ENCODE assay signal across 20 cellular contexts in the genomic region with DNA sequence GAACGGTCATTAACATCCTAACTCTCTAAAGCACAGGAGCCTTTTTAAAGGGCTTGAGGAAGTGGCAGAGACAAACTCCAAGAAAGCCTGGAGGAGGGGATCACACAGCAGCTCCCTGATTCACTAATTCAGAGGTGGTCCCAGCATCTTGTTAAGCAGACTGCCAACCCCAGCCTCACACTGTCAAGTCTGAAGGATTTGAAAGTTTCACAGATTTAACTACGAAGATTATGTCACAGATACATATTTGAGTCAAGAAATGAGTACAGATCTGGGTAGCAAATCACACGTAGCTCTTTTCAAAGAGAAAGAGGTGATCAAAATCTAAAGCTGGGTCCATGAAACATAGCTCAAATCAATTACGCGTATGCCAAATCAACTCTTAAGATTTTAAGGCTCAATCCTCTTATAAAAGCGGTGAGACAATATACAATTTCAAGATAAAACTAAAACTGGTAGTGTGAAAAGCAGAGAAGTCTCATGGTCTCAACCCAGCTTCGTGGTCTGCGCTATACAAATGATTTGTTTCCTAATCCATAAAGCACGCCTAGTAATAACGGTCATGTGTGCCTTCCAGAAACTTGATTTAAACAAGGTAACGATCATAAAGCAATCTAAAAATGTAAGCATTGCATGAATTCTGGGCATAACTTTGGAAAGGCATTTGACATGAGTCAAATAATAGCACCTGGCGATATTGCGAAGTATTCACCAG.
DNase-seq lines count a peak whose midpoint lies in the region; TF ChIP-seq lines count a peak whose summit lies in the region.
"Had no signal": no experiment of that assay in that cellular context is flagged by ENCODE, and none has a peak within 500 bp of the region (broad histone marks: within the 10 kb centered on the region; RNA-seq: fewer than 3 reads in every experiment).

No MANE protein-coding gene starts in this region.

- WGBS in tibial nerve, 2 donors: 81 to 85% methylated on average over 13 of the region's 13 CpGs

- intact Hi-C loops in OCI-LY7 (cut with micrococcal nuclease; ENCODE audit: unreplicated experiment): no loop called here

- no peaks in the 10 kb centered on the region for H3K27me3 ChIP-seq in subcutaneous abdominal adipose tissue (ENCODE audit: control insufficient read depth in 5 of 5, insufficient read depth in 4 of 5, low read length in 5 of 5)
- H3K27me3 ChIP-seq in tibial nerve: no peaks in the 10 kb centered on the region
- H3K27me3 ChIP-seq: cardiac muscle cell, foreskin keratinocyte, right lobe of liver had no signal

- no peaks in the 10 kb centered on the region for H3K9me2 ChIP-seq in OCI-LY7 (ENCODE audit: insufficient read depth, low read length)

- no peak for TF ChIP-seq EP300 in tibial nerve (IDR thresholded peaks at IDR 0.05)

- H3K27me3 Mint-ChIP-seq in activated naive CD4-positive, alpha-beta T cell treated with anti-CD3 and anti-CD28 coated beads, Interleukin-2, amount 50 U/mL, for 24 hours: no peaks in the 10 kb centered on the region
- H3K27me3 Mint-ChIP-seq in immature natural killer cell (ENCODE audit: low read depth in 3 of 3): peaks cover 33 to 81% (median 61%) of the 10 kb centered on the region in 3 donors
- H3K27me3 Mint-ChIP-seq: stimulated activated naive B cell treated with anti-CD40 and anti-IgM and Interleukin-4, amounts not matched to agents 10 μg/mL and 1 μg/mL and 100 μg/mL, for 72 hours had no signal

- no peak overlapping the region for H3K9ac ChIP-seq in subcutaneous abdominal adipose tissue (ENCODE audit: low read length in 5 of 5)
- H3K9ac ChIP-seq: parathyroid adenoma had no signal

- no peak for DNase-seq in activated naive CD4-positive, alpha-beta T cell (lab: John Stamatoyannopoulos, UW)
- no peak for DNase-seq in OCI-LY7 (ENCODE audit: low spot score)
- peak; percentile 10 to 34 (median 12) for DNase-seq in immature natural killer cell
- no peak for DNase-seq in GM19240 (ENCODE audit: insufficient read length, low spot score)
- DNase-seq in tibial nerve (ENCODE audit: low spot score in 2 of 2): no peak
- DNase-seq in NCI-H526 (lab: John Stamatoyannopoulos, UW): no peak
- DNase-seq: activated CD4-positive, alpha-beta T cell treated with anti-CD3 and anti-CD28 coated beads, Interleukin-2, amount 50 U/mL, for 4 hours; DMS79; foreskin keratinocyte; NCI-H1436; PC-9; right lobe of liver; SHP77 treated with DMSO at 0.1 percent for 48 hours; stimulated activated naive B cell treated with anti-CD40 and anti-IgM and Interleukin-4, amounts not matched to agents 10 μg/mL and 1 μg/mL and 100 μg/mL, for 72 hours had no signal

- peaks cover 98% of the 10 kb centered on the region for H3K79me2 ChIP-seq in OCI-LY7 (ENCODE audit: insufficient read depth, low read depth, low read length)

- peak overlapping the region; percentile 56 for H3K27ac Mint-ChIP-seq in activated naive CD4-positive, alpha-beta T cell treated with anti-CD3 and anti-CD28 coated beads, Interleukin-2, amount 50 U/mL, for 24 hours
- H3K27ac Mint-ChIP-seq in immature natural killer cell: peak overlapping the region in 4 of 6 donors; percentile 12 to 61 (median 48)
- H3K27ac Mint-ChIP-seq: activated T-helper 2 cell treated with anti-CD3 and anti-CD28 coated beads, Interferon-gamma antibody, Interleukin-2, Interleukin-4, amounts not matched to agents 10 μg/mL and 5 μg/mL and 100 μg/mL, durations not matched to agents 14 hours and 24 hours and 36 hours; nephron had no signal

- peaks cover 89% of the 10 kb centered on the region for H3K4me1 Mint-ChIP-seq in activated naive CD4-positive, alpha-beta T cell treated with anti-CD3 and anti-CD28 coated beads, Interleukin-2, amount 50 U/mL, for 24 hours
- peaks cover 89 to 94% of the 10 kb centered on the region in 2 donors for H3K4me1 Mint-ChIP-seq in immature natural killer cell
- H3K4me1 Mint-ChIP-seq: nephron had no signal

- H3K9me3 ChIP-seq in OCI-LY7 (ENCODE audit: low read length) (no peaks in the 10 kb centered on the region), subcutaneous abdominal adipose tissue (ENCODE audit: control insufficient read depth in 5 of 5, low read length in 5 of 5) (no peaks in the 10 kb centered on the region), tibial nerve (no peaks in the 10 kb centered on the region)
- H3K9me3 ChIP-seq: right lobe of liver had no signal

- H3K4me1 ChIP-seq in OCI-LY7 (ENCODE audit: insufficient read depth, low read length, poor library complexity, severe bottlenecking) (peaks cover 24% of the 10 kb centered on the region), subcutaneous abdominal adipose tissue (ENCODE audit: control insufficient read depth in 5 of 5, insufficient read depth in 5 of 5, low read length in 5 of 5) (peaks cover 0 to 56% (median 28%) of the 10 kb centered on the region in 5 donors), tibial nerve (peaks cover 0 to 94% (median 63%) of the 10 kb centered on the region in 4 donors)
- H3K4me1 ChIP-seq: foreskin keratinocyte had no signal

- H3K4me3 ChIP-seq in OCI-LY7 (ENCODE audit: low read depth, low read length, poor library complexity, severe bottlenecking) (no peak overlapping the region), subcutaneous abdominal adipose tissue (ENCODE audit: low read depth in 1 of 5, low read length in 5 of 5) (no peak overlapping the region), tibial nerve (no peak overlapping the region)
- H3K4me3 ChIP-seq: cardiac muscle cell, PC-9, right lobe of liver had no signal

- TF ChIP-seq POLR2A in tibial nerve (IDR thresholded peaks at IDR 0.05): no peak

- CTCF ChIA-PET in OCI-LY7 (lab: Charles Lee; ENCODE audit: unreplicated experiment): no interaction called here

- H3K27ac ChIP-seq in OCI-LY7 (ENCODE audit: low read depth, low read length, poor library complexity, severe bottlenecking) (no peak overlapping the region), subcutaneous abdominal adipose tissue (ENCODE audit: low read depth, low read length) (peak overlapping the region; percentile 11), tibial nerve (peak overlapping the region in 2 of 4 donors; percentile 25 to 52)
- H3K27ac ChIP-seq: cardiac muscle cell, foreskin keratinocyte, parathyroid adenoma, PC-9, right lobe of liver had no signal

- H3K9me3 Mint-ChIP-seq in activated naive CD4-positive, alpha-beta T cell treated with anti-CD3 and anti-CD28 coated beads, Interleukin-2, amount 50 U/mL, for 24 hours: no peaks in the 10 kb centered on the region
- H3K9me3 Mint-ChIP-seq in immature natural killer cell: no peaks in the 10 kb centered on the region
- H3K9me3 Mint-ChIP-seq: activated T-helper 2 cell treated with anti-CD3 and anti-CD28 coated beads, Interferon-gamma antibody, Interleukin-2, Interleukin-4, amounts not matched to agents 10 μg/mL and 5 μg/mL and 100 μg/mL, durations not matched to agents 14 hours and 24 hours and 36 hours; nephron; stimulated activated naive B cell treated with anti-CD40 and anti-IgM and Interleukin-4, amounts not matched to agents 10 μg/mL and 1 μg/mL and 100 μg/mL, for 72 hours had no signal

- H2AFZ ChIP-seq in OCI-LY7 (ENCODE audit: low read length): no peak overlapping the region
- H2AFZ ChIP-seq: parathyroid adenoma, PC-9 had no signal

- peaks cover 67% of the 10 kb centered on the region for H3K36me3 ChIP-seq in OCI-LY7 (ENCODE audit: insufficient read depth, low read length)
- peaks cover 3 to 21% (median 14%) of the 10 kb centered on the region in 5 donors for H3K36me3 ChIP-seq in subcutaneous abdominal adipose tissue (ENCODE audit: control insufficient read depth in 5 of 5, insufficient read depth in 5 of 5, low read length in 5 of 5)
- H3K36me3 ChIP-seq in tibial nerve: peaks cover 0 to 35% (median 7%) of the 10 kb centered on the region in 3 donors
- H3K36me3 ChIP-seq: cardiac muscle cell, right lobe of liver had no signal

- H3K4me3 Mint-ChIP-seq in activated naive CD4-positive, alpha-beta T cell treated with anti-CD3 and anti-CD28 coated beads, Interleukin-2, amount 50 U/mL, for 24 hours: no peak overlapping the region
- H3K4me3 Mint-ChIP-seq in immature natural killer cell: peak overlapping the region in 1 of 5 donors; percentile 55
- H3K4me3 Mint-ChIP-seq: nephron; stimulated activated naive B cell treated with anti-CD40 and anti-IgM and Interleukin-4, amounts not matched to agents 10 μg/mL and 1 μg/mL and 100 μg/mL, for 72 hours had no signal

- peaks cover 4% of the 10 kb centered on the region for H4K20me1 ChIP-seq in OCI-LY7 (ENCODE audit: insufficient read depth, low read length)

- POLR2A ChIA-PET in OCI-LY7 (lab: Charles Lee): interaction anchor here (0.6 kb wide), 1 partner anchor 155 kb away, joined by 3 read pairs; no protein-coding TSS in a partner anchor

- H3K4me2 ChIP-seq in OCI-LY7 (ENCODE audit: low read length): peak overlapping the region; percentile 38; the same call in 1 of the 2 replicates
- H3K4me2 ChIP-seq: PC-9 had no signal

- H3K36me3 Mint-ChIP-seq in activated naive CD4-positive, alpha-beta T cell treated with anti-CD3 and anti-CD28 coated beads, Interleukin-2, amount 50 U/mL, for 24 hours: peaks cover 9% of the 10 kb centered on the region
- peaks cover 0 to 8% (median 4%) of the 10 kb centered on the region in 3 donors for H3K36me3 Mint-ChIP-seq in immature natural killer cell

- TF ChIP-seq CTCF in OCI-LY7 (conservative IDR thresholded peaks at IDR 0.05; ENCODE audit: low read length) (no peak), tibial nerve (IDR thresholded peaks at IDR 0.05) (no peak)

- no TSS peak for BruUV-seq in OCI-LY7 (replicated peaks; lab: Mats Ljungman, UMichigan)

Comparison
In these comparisons a context has a peak if more than half of its experiments do, and no peak if none do; other contexts are left out.
1. DNase-seq: peak in immature natural killer cell (3 of 3); none in activated naive CD4-positive, alpha-beta T cell (0 of 4), OCI-LY7 (single experiment), GM19240 (single experiment), tibial nerve (0 of 2) and NCI-H526 (0 of 2).